5 cellular contexts compared by ENCODE assay signal in genomic region chr10:14499610-14499904, GRCh38.
"Had no signal": no experiment of that assay in that cellular context is flagged by ENCODE, and none has a peak within 500 bp of the region (broad histone marks: within the 10 kb centered on the region; RNA-seq: fewer than 3 reads in every experiment).

No MANE protein-coding gene starts in this region.

- H3K4me3 Mint-ChIP-seq: mesothelial cell of epicardium had no signal

- H3K36me3 ChIP-seq: esophagus squamous epithelium had no signal

- DNase-seq: esophagus squamous epithelium had no signal

- FAIRE-seq: small intestine, TTC549 had no signal

- H3K36me3 Mint-ChIP-seq: activated naive CD4-positive, alpha-beta T cell treated with anti-CD3 and anti-CD28 coated beads, Interleukin-2, amount 50 U/mL, for 72 hours; mesothelial cell of epicardium had no signal

- H3K27me3 ChIP-seq: esophagus squamous epithelium had no signal

- H3K9me3 Mint-ChIP-seq: activated naive CD4-positive, alpha-beta T cell treated with anti-CD3 and anti-CD28 coated beads, Interleukin-2, amount 50 U/mL, for 72 hours; mesothelial cell of epicardium had no signal

- H3K27ac Mint-ChIP-seq: mesothelial cell of epicardium had no signal

- H3K9me3 ChIP-seq: esophagus squamous epithelium had no signal

- H3K4me1 Mint-ChIP-seq: mesothelial cell of epicardium had no signal
